16 cellular contexts compared by ENCODE assay signal in the genomic region with DNA sequence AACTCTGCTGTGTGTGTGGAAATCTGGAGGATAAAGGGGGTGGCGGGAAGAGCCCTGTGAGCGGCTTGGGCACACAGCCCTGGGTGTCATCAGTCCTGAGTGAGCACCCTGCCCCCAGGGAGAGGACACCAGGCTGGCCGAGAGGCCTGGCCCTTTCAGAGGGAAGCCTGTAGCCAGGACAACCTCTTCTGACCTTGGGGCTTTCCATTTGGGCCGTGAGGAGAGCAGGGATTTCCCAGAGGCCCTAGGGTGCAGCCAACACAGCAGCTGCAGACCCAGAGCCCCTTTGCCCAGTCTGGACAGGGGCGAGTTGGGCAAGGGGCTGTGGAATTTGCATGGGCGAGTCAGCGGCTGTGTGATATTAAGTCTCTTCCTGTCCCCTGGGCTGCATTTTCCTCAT. TPM values are rescaled to one million over a fixed set of nuclear protein-coding genes. Genes with fewer than 3 reads are reported as not detected.
A peak's percentile ranks its signal among the peaks of the same experiment; 100 is the strongest.
DNase-seq lines count a peak whose midpoint lies in the region; ATAC-seq and TF ChIP-seq lines count a peak whose summit lies in the region.
"Had no signal": no experiment of that assay in that cellular context is flagged by ENCODE, and none has a peak within 500 bp of the region (broad histone marks: within the 10 kb centered on the region; RNA-seq: fewer than 3 reads in every experiment).

No MANE protein-coding gene starts in this region.

- DNase-seq in CD4-positive, alpha-beta memory T cell, result no peak
- DNase-seq in GM12865 (ENCODE audit: low read depth), result peak; percentile 24
- DNase-seq in heart right ventricle, result no peak
- peak; percentile 50 for DNase-seq in mesenchymal stem cell
- no peak for DNase-seq in NCI-H2171 treated with DMSO at 0.1 percent for 48 hours (lab: John Stamatoyannopoulos, UW)
- DNase-seq in neuronal stem cell (ENCODE audit: low spot score), result no peak
- DNase-seq in anterior cingulate cortex (lab: John Stamatoyannopoulos, UW), result no peak
- DNase-seq: CD4-positive, alpha-beta T cell; GF-D8; Karpas-422; MM.1S; NCI-H1930; NCI-H2171; NCI-H510A treated with DMSO at 0.1 percent for 48 hours; NK-92 treated with Interleukin-12 subunit alpha and Interleukin-12 subunit beta, amount 100 ng/mL, for 24 hours had no signal

- no peak overlapping the region for H3K23ac ChIP-seq in mesenchymal stem cell (ENCODE audit: low read length in 2 of 2)
- no peak overlapping the region for H3K23ac ChIP-seq in neuronal stem cell (ENCODE audit: low read depth, low read length, poor library complexity)

- peaks cover 1% of the 10 kb centered on the region for H3K79me1 ChIP-seq in mesenchymal stem cell (replicated peaks; ENCODE audit: low read length, poor library complexity, severe bottlenecking)
- H3K79me1 ChIP-seq in neuronal stem cell (ENCODE audit: low read depth, low read length), result no peaks in the 10 kb centered on the region

- H2BK120ac ChIP-seq in mesenchymal stem cell (ENCODE audit: low read depth, low read length) (no peak overlapping the region), neuronal stem cell (ENCODE audit: low read depth, low read length) (no peak overlapping the region)

- no peak overlapping the region for H3K4me3 Mint-ChIP-seq in CD4-positive, alpha-beta memory T cell
- H3K4me3 Mint-ChIP-seq: B cell; CD4-positive, alpha-beta T cell had no signal

- ATAC-seq in heart right ventricle, result peak in 6 of 8 donors; percentile 21 to 52 (median 46)

- no peaks in the 10 kb centered on the region for H3K9me3 Mint-ChIP-seq in CD4-positive, alpha-beta memory T cell
- H3K9me3 Mint-ChIP-seq: CD4-positive, alpha-beta T cell had no signal

- H2BK15ac ChIP-seq in mesenchymal stem cell (ENCODE audit: low read depth, poor library complexity, severe bottlenecking) (no peak overlapping the region), neuronal stem cell (ENCODE audit: low read length) (no peak overlapping the region)

- H3K14ac ChIP-seq in mesenchymal stem cell (ENCODE audit: low read length in 2 of 2), result no peak overlapping the region
- no peak overlapping the region for H3K14ac ChIP-seq in neuronal stem cell (ENCODE audit: low read length)

- H2BK5ac ChIP-seq in mesenchymal stem cell (ENCODE audit: low read depth, low read length, poor library complexity, severe bottlenecking) (no peak overlapping the region), neuronal stem cell (ENCODE audit: low read length) (no peak overlapping the region)

- no peaks in the 10 kb centered on the region for H3K27me3 Mint-ChIP-seq in CD4-positive, alpha-beta memory T cell
- H3K27me3 Mint-ChIP-seq: B cell; CD4-positive, alpha-beta T cell had no signal

- H3K9me3 ChIP-seq in CD4-positive, alpha-beta memory T cell (ENCODE audit: control insufficient read depth in 1 of 2, low read length in 2 of 2), result no peaks in the 10 kb centered on the region
- H3K9me3 ChIP-seq in heart right ventricle, result no peaks in the 10 kb centered on the region
- no peaks in the 10 kb centered on the region for H3K9me3 ChIP-seq in mesenchymal stem cell (ENCODE audit: control insufficient read depth, low read length)
- peaks cover 0 to 3% of the 10 kb centered on the region in 2 donors for H3K9me3 ChIP-seq in neuronal stem cell (replicated peaks in 1 of 2; ENCODE audit: control insufficient read depth in 2 of 2, insufficient read depth in 1 of 2, low read depth in 1 of 2, low read length in 2 of 2)

- no peaks in the 10 kb centered on the region for H3K27me3 ChIP-seq in CD4-positive, alpha-beta memory T cell (ENCODE audit: insufficient read depth, low read length)
- no peaks in the 10 kb centered on the region for H3K27me3 ChIP-seq in heart right ventricle
- no peaks in the 10 kb centered on the region for H3K27me3 ChIP-seq in mesenchymal stem cell (ENCODE audit: control insufficient read depth in 1 of 2, insufficient read depth in 1 of 2, low read length in 2 of 2)
- H3K27me3 ChIP-seq in neuronal stem cell (ENCODE audit: control insufficient read depth in 3 of 3, insufficient read depth in 3 of 3, low read depth in 1 of 3, low read length in 3 of 3), result peaks cover 0 to 2% (median 0%) of the 10 kb centered on the region in 3 experiments

- POLR2A ChIA-PET in CD4-positive, alpha-beta memory T cell (lab: Charles Lee; ENCODE audit: partially characterized antibody), result no interaction called here

- H4K8ac ChIP-seq in mesenchymal stem cell (ENCODE audit: low read length) (no peak overlapping the region), neuronal stem cell (ENCODE audit: low read depth, low read length) (no peak overlapping the region)

- WGBS in heart right ventricle, 2 donors, result 61 to 62% methylated on average over 7 of the region's 7 CpGs
- 81% methylated on average over 7 of the region's 7 CpGs for WGBS in mesenchymal stem cell
- WGBS in neuronal stem cell (ENCODE audit: extremely low coverage in 2 of 2, insufficient read length in 2 of 2, insufficient replicate concordance in 1 of 2), 2 donors, result no CpG with 5 or more reads among the region's 7 CpGs

- intact Hi-C loops in CD4-positive, alpha-beta memory T cell (cut with micrococcal nuclease), result no loop called here
- intact Hi-C loops in heart right ventricle (cut with DNase I), result no loop called here

- no peak overlapping the region for H3K4me2 ChIP-seq in mesenchymal stem cell (ENCODE audit: low read length, poor library complexity, severe bottlenecking)
- no peak overlapping the region for H3K4me2 ChIP-seq in neuronal stem cell (ENCODE audit: insufficient read depth, low read length, poor library complexity, severe bottlenecking)

- H3K36me3 Mint-ChIP-seq in CD4-positive, alpha-beta memory T cell, result peaks cover 0 to 11% of the 10 kb centered on the region in 2 donors

- no peak overlapping the region for H4K91ac ChIP-seq in mesenchymal stem cell (ENCODE audit: low read length)
- H4K91ac ChIP-seq in neuronal stem cell (ENCODE audit: low read depth, low read length, poor library complexity), result no peak overlapping the region

- H3K4ac ChIP-seq in mesenchymal stem cell (ENCODE audit: low read depth in 1 of 2, low read length in 2 of 2) (no peak overlapping the region), neuronal stem cell (ENCODE audit: low read length) (no peak overlapping the region)

- peaks cover 0 to 15% (median 3%) of the 10 kb centered on the region in 4 donors for H3K4me1 Mint-ChIP-seq in CD4-positive, alpha-beta memory T cell

- H3K9ac ChIP-seq in mesenchymal stem cell (ENCODE audit: low read length), result no peak overlapping the region
- no peak overlapping the region for H3K9ac ChIP-seq in neuronal stem cell (ENCODE audit: low read depth, low read length, poor library complexity)

- H3K27ac Mint-ChIP-seq in CD4-positive, alpha-beta memory T cell, result peak overlapping the region in 5 of 7 donors; percentile 5 to 82 (median 39)
- H3K27ac Mint-ChIP-seq: B cell; CD4-positive, alpha-beta T cell had no signal

- H3K4me3 ChIP-seq in CD4-positive, alpha-beta memory T cell (ENCODE audit: low read length in 2 of 2), result no peak overlapping the region
- no peak overlapping the region for H3K4me3 ChIP-seq in GM12865 (ENCODE audit: low read depth, low read length)
- no peak overlapping the region for H3K4me3 ChIP-seq in heart right ventricle
- no peak overlapping the region for H3K4me3 ChIP-seq in mesenchymal stem cell (ENCODE audit: insufficient read depth in 1 of 2, low read depth in 1 of 2, low read length in 2 of 2)
- H3K4me3 ChIP-seq in neuronal stem cell (ENCODE audit: low read length in 2 of 2), result no peak overlapping the region

- no peaks in the 10 kb centered on the region for H3K4me1 ChIP-seq in CD4-positive, alpha-beta memory T cell (ENCODE audit: insufficient read depth, low read length)
- H3K4me1 ChIP-seq in heart right ventricle (peaks cover 0 to 8% (median 4%) of the 10 kb centered on the region in 9 donors), mesenchymal stem cell (ENCODE audit: control insufficient read depth, insufficient read depth, low read depth, low read length) (peaks cover 13% of the 10 kb centered on the region), neuronal stem cell (ENCODE audit: control insufficient read depth in 2 of 2, insufficient read depth in 1 of 2, low read depth in 1 of 2, low read length in 2 of 2) (peaks cover 6 to 15% of the 10 kb centered on the region in 2 donors)

- peaks cover 14% of the 10 kb centered on the region for H3K36me3 ChIP-seq in CD4-positive, alpha-beta memory T cell (ENCODE audit: insufficient read depth, low read length)
- peaks cover 0 to 33% (median 4%) of the 10 kb centered on the region in 9 donors for H3K36me3 ChIP-seq in heart right ventricle
- peaks cover 9 to 53% of the 10 kb centered on the region in 2 experiments for H3K36me3 ChIP-seq in mesenchymal stem cell (ENCODE audit: control insufficient read depth in 1 of 2, insufficient read depth in 2 of 2, low read depth in 1 of 2, low read length in 2 of 2)
- peaks cover 6 to 44% of the 10 kb centered on the region in 2 donors for H3K36me3 ChIP-seq in neuronal stem cell (replicated peaks in 1 of 2; ENCODE audit: control insufficient read depth in 2 of 2, insufficient read depth in 2 of 2, low read length in 2 of 2)

- CTCF ChIA-PET in CD4-positive, alpha-beta memory T cell (lab: Charles Lee; ENCODE audit: partially characterized antibody), result interaction anchor here (0.7 to 1.7 kb wide), 2 partner anchors 47 to 93 kb away, joined by 6 to 7 read pairs; no protein-coding TSS in a partner anchor

- no peak overlapping the region for H2AK5ac ChIP-seq in mesenchymal stem cell (ENCODE audit: low read length, severe bottlenecking)
- no peak overlapping the region for H2AK5ac ChIP-seq in neuronal stem cell (ENCODE audit: low read depth, low read length)

- H2AFZ ChIP-seq in mesenchymal stem cell (ENCODE audit: low read depth, low read length) (no peak overlapping the region), neuronal stem cell (ENCODE audit: low read length) (no peak overlapping the region)

- H3K18ac ChIP-seq in mesenchymal stem cell (ENCODE audit: low read depth in 1 of 2, low read length in 2 of 2), result no peak overlapping the region
- H3K18ac ChIP-seq in neuronal stem cell (ENCODE audit: low read length), result no peak overlapping the region

- H3K27ac ChIP-seq in CD4-positive, alpha-beta memory T cell (ENCODE audit: low read depth, low read length), result no peak overlapping the region
- H3K27ac ChIP-seq in heart right ventricle (peak overlapping the region in 5 of 10 donors; percentile 4 to 45 (median 41)), mesenchymal stem cell (ENCODE audit: low read length, poor library complexity, severe bottlenecking) (no peak overlapping the region), neuronal stem cell (replicated peaks; ENCODE audit: low read length) (no peak overlapping the region)

- TF ChIP-seq CTCF in GM12865 (IDR thresholded peaks at IDR 0.05; ENCODE audit: insufficient read depth, low read depth, low read length, missing control alignments) (no peak), heart right ventricle (IDR thresholded peaks at IDR 0.05) (no peak)

- no peak overlapping the region for H2BK12ac ChIP-seq in mesenchymal stem cell (ENCODE audit: low read length in 2 of 2)
- H2BK12ac ChIP-seq in neuronal stem cell (ENCODE audit: low read length), result no peak overlapping the region

RNA-seq across cellular contexts. Expression of a gene that starts 6.3 kb away (rescaled TPM):
- 1 to 10 TPM; 2.1 to 2.8 TPM for total RNA-seq in CD4-positive, alpha-beta memory T cell
- polyA plus RNA-seq in CD4-positive, alpha-beta memory T cell, result 1 to 10 TPM; 3.7 to 7.9 TPM
- 100 to 1,000 TPM in 2 of 10 donors, 10 to 100 TPM in 8; 61.7 to 137 (median 74.6) TPM for total RNA-seq in heart right ventricle
- 100 to 1,000 TPM in 1 of 2 donors, 10 to 100 TPM in 1; 61.5 to 133 TPM for polyA plus RNA-seq in heart right ventricle
- 34.0 TPM for polyA plus RNA-seq in mesenchymal stem cell (2013, experiment 1 of 2)
- 33.2 TPM for polyA plus RNA-seq in mesenchymal stem cell (2013, experiment 2 of 2)
- 10.4 TPM for polyA plus RNA-seq in neuronal stem cell (2013, experiment 1 of 2)
- 10.7 TPM for polyA plus RNA-seq in neuronal stem cell (2013, experiment 2 of 2)

RNA-seq across cellular contexts. Expression of a gene that starts 48.6 kb away (rescaled TPM):
- total RNA-seq in CD4-positive, alpha-beta memory T cell, result 10 to 100 TPM; 75.5 to 81.0 TPM
- polyA plus RNA-seq in CD4-positive, alpha-beta memory T cell, result 100 to 1,000 TPM; 237 to 311 TPM
- total RNA-seq in heart right ventricle, result 100 to 1,000 TPM; 132 to 187 (median 148) TPM
- polyA plus RNA-seq in heart right ventricle, result 100 to 1,000 TPM; 253 to 408 TPM
- polyA plus RNA-seq in mesenchymal stem cell (2013, experiment 1 of 2), result 344 TPM
- 339 TPM for polyA plus RNA-seq in mesenchymal stem cell (2013, experiment 2 of 2)
- 334 TPM for polyA plus RNA-seq in neuronal stem cell (2013, experiment 1 of 2)
- polyA plus RNA-seq in neuronal stem cell (2013, experiment 2 of 2), result 321 TPM

Comparison
In these comparisons a context has a peak if more than half of its experiments do, and no peak if none do; other contexts are left out.
1. DNase-seq: peak in GM12865 (single experiment) and mesenchymal stem cell (single experiment); none in CD4-positive, alpha-beta memory T cell (0 of 5), heart right ventricle (0 of 2), NCI-H2171 treated with DMSO at 0.1 percent for 48 hours (single experiment), neuronal stem cell (single experiment) and anterior cingulate cortex (0 of 58).
2. RNA of a gene that starts 6.3 kb away (total RNA-seq): 61.7 to 137 TPM in heart right ventricle; 2.1 to 2.8 TPM in CD4-positive, alpha-beta memory T cell; every median in the first group is over 10 times any median in the second.